Comparison of ENCODE assay signal across 8 cellular contexts in the genomic region with DNA sequence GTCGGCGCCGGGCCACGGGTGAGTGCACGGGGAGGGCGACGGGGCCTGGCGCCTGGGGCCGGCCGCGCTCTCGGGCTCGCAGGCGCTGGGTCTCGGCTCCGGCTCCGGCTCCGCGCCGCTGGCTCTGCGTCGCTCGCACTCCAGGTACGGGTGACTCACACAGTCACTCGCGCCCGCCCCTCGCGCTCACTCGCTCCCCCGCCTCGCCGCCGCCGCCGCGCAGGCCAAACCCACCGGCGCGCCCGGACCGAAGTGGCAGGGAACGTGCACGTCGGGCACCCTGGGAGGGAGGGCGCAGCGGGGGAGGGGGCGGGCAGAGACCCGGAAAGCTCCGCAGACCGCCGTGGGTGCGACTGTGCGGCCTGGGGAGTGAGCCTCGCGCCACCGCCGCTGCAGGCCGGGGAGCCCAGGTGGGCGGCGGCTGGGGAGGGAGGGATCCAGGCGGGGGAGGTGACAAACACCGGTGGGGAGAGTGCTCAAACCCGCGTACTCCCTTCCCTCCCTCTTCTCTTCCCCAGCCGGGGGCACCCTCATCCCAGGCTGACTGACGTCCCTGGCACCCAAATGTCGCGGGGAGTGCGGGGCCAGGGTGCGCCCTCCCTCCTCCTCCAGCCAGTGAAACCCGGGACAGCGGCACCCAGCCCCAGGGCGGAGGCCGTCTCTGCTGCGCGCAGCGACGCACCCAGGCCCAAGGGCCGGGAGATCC.
DNase-seq lines count a peak whose midpoint lies in the region; ATAC-seq and TF ChIP-seq lines count a peak whose summit lies in the region.

No MANE protein-coding gene starts in this region.

- TF ChIP-seq CTCF in fibroblast of the aortic adventitia (IDR thresholded peaks at IDR 0.05; ENCODE audit: insufficient read depth, low read length) (no peak), tibial nerve (IDR thresholded peaks at IDR 0.05) (no peak)

- peak overlapping the region; percentile 26 for H4K91ac ChIP-seq in neuronal stem cell (ENCODE audit: low read depth, low read length, poor library complexity)

- H2BK120ac ChIP-seq in neuronal stem cell (ENCODE audit: low read depth, low read length) = peak overlapping the region; percentile 58

- no peak overlapping the region for H3K27ac ChIP-seq in neuronal stem cell (replicated peaks; ENCODE audit: low read length)
- H3K27ac ChIP-seq in tibial nerve = peak overlapping the region; percentile 26 to 87 (median 68)

- peak; percentile 71 for ATAC-seq in GM18511 (IDR thresholded peaks at IDR 0.05; ENCODE audit: unreplicated experiment)

- peak overlapping the region; percentile 80 for H2BK12ac ChIP-seq in neuronal stem cell (ENCODE audit: low read length)

- peak in 1 of 2 donors; percentile 4 for TF ChIP-seq EP300 in tibial nerve (IDR thresholded peaks at IDR 0.05)

- H3K9me3 ChIP-seq in neuronal stem cell (replicated peaks in 1 of 2; ENCODE audit: control insufficient read depth in 2 of 2, insufficient read depth in 1 of 2, low read depth in 1 of 2, low read length in 2 of 2) = peaks cover 0 to under 1% of the 10 kb centered on the region in 2 donors
- H3K9me3 ChIP-seq in tibial nerve = peaks cover 0 to under 1% (median 0%) of the 10 kb centered on the region in 4 donors

- TF ChIP-seq POLR2A in tibial nerve (IDR thresholded peaks at IDR 0.05) = no peak

- H3K23ac ChIP-seq in neuronal stem cell (ENCODE audit: low read depth, low read length, poor library complexity) = peak overlapping the region; percentile 51

- peak overlapping the region; percentile 92 for H2BK15ac ChIP-seq in neuronal stem cell (ENCODE audit: low read length)

- H2AK5ac ChIP-seq in neuronal stem cell (ENCODE audit: low read depth, low read length) = peak overlapping the region; percentile 39

- peak overlapping the region; percentile 97 for H3K9ac ChIP-seq in neuronal stem cell (ENCODE audit: low read depth, low read length, poor library complexity)

- peak overlapping the region; percentile 94 for H2AFZ ChIP-seq in neuronal stem cell (ENCODE audit: low read length)

- peak overlapping the region; percentile 88 for H2BK5ac ChIP-seq in neuronal stem cell (ENCODE audit: low read length)

- peak overlapping the region; percentile 99 for H3K18ac ChIP-seq in neuronal stem cell (ENCODE audit: low read length)

- H3K4me1 ChIP-seq in neuronal stem cell (ENCODE audit: control insufficient read depth in 2 of 2, insufficient read depth in 1 of 2, low read depth in 1 of 2, low read length in 2 of 2) (peaks cover 11 to 16% of the 10 kb centered on the region in 2 donors), tibial nerve (peaks cover 0 to 47% (median 10%) of the 10 kb centered on the region in 4 donors)

- H3K4me3 ChIP-seq in fibroblast of the aortic adventitia (ENCODE audit: low read depth, low read length) (peak overlapping the region; percentile 52), neuronal stem cell (ENCODE audit: low read length in 2 of 2) (peak overlapping the region; percentile 59 to 99), tibial nerve (peak overlapping the region; percentile 32 to 80 (median 56))

- WGBS in neuronal stem cell (ENCODE audit: extremely low coverage in 2 of 2, insufficient read length in 2 of 2, insufficient replicate concordance in 1 of 2), 2 donors = no CpG with 5 or more reads among the region's 80 CpGs
- 1 to 3% methylated on average over 13 to 46 of the region's 80 CpGs for WGBS in tibial nerve, 2 donors

- H3K79me1 ChIP-seq in neuronal stem cell (ENCODE audit: low read depth, low read length) = peaks cover 2% of the 10 kb centered on the region

- no peak overlapping the region for H3K14ac ChIP-seq in neuronal stem cell (ENCODE audit: low read length)

- peaks cover 0 to 3% of the 10 kb centered on the region in 2 donors for H3K36me3 ChIP-seq in neuronal stem cell (replicated peaks in 1 of 2; ENCODE audit: control insufficient read depth in 2 of 2, insufficient read depth in 2 of 2, low read length in 2 of 2)
- H3K36me3 ChIP-seq in tibial nerve = no peaks in the 10 kb centered on the region

- no peak overlapping the region for H4K8ac ChIP-seq in neuronal stem cell (ENCODE audit: low read depth, low read length)

- H3K27me3 ChIP-seq in neuronal stem cell (ENCODE audit: control insufficient read depth in 3 of 3, insufficient read depth in 3 of 3, low read depth in 1 of 3, low read length in 3 of 3) = peaks cover 0 to 9% (median 0%) of the 10 kb centered on the region in 3 experiments
- peaks cover 0 to 10% of the 10 kb centered on the region in 2 donors for H3K27me3 ChIP-seq in tibial nerve

- H3K4me2 ChIP-seq in neuronal stem cell (ENCODE audit: insufficient read depth, low read length, poor library complexity, severe bottlenecking) = peak overlapping the region; percentile 97

- DNase-seq in HuH-7 (ENCODE audit: low spot score) (peak; percentile 75), fibroblast of the aortic adventitia (ENCODE audit: low read depth) (no peak), neuronal stem cell (ENCODE audit: low spot score) (peak; percentile 51), tibial nerve (ENCODE audit: low spot score in 2 of 2) (no peak), AML-193 (lab: John Stamatoyannopoulos, UW) (no peak), UCSD-AML1 (lab: John Stamatoyannopoulos, UW; ENCODE audit: unreplicated experiment) (no peak)
- DNase-seq in activated CD4-positive, alpha-beta T cell treated with anti-CD3 and anti-CD28 coated beads, Interleukin-2, amount 50 U/mL, for 48 hours = peak; percentile 36 to 43

- no peak overlapping the region for H3K4ac ChIP-seq in neuronal stem cell (ENCODE audit: low read length)

Comparison
In these comparisons a context has a peak if more than half of its experiments do, and no peak if none do; other contexts are left out.
1. DNase-seq: peak in HuH-7 (single experiment), activated CD4-positive, alpha-beta T cell treated with anti-CD3 and anti-CD28 coated beads, Interleukin-2, amount 50 U/mL, for 48 hours (2 of 2) and neuronal stem cell (single experiment); none in fibroblast of the aortic adventitia (single experiment), tibial nerve (0 of 2), AML-193 (0 of 2) and UCSD-AML1 (single experiment).
2. Peak in every context shown above with its lines, with median percentiles within 50 percentile points of each other: H3K4me3 ChIP-seq.